Comparison of ENCODE assay signal across 8 cellular contexts in the genomic region with DNA sequence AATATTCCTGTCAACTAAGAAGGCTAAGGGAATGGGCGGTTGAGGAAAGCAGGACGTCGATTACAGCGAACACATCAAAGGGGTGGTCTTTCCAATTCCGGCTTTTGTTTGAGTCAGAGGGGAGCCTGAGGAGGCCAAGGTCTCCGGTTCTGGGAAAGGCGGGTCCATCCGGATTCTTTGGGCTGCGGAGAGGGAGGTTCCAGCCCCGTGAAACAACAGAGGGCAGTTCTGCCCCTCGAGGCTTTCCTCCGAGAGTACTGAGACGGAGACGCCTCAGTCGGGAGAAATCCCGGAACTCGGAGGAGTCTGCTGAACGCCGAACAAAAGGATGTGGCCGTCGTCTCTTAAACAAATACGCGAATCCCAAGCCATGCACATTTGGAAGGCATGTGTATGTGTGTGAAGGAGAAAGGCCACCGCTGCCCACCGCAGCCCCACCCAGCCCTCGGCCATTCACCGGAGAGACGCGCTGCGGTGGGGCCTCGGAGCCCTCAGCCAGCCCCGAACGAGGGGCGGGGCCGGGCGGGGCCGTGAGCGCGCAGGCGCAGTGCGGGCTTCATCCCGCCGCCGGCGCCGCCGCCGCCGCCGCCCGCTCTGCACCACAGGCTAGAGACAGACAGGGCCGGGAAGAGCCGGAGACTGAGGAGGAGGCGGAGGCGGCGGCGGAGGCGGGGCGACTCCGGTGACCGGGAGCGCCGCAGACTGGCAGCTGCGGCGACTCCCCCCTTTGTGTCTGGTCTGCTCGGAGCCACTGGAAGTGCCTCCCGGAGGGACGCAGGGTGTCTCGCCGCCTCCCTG. TPM values are rescaled to one million over a fixed set of nuclear protein-coding genes. Genes with fewer than 3 reads are reported as not detected.
DNase-seq lines count a peak whose midpoint lies in the region; ATAC-seq and TF ChIP-seq lines count a peak whose summit lies in the region.

A gene (plus strand): TSS at position 717 of the 798 bp plus-strand sequence. CDS start 1,148 bp downstream, outside the sequence.

- H3K18ac ChIP-seq in trophoblast cell (ENCODE audit: low read length) = peak within 1 kb of the TSS; percentile 99

- no peaks in the 10 kb centered on the region for H3K36me3 ChIP-seq in SU-DHL-6 (ENCODE audit: low read length)
- no peaks in the 10 kb centered on the region for H3K36me3 ChIP-seq in adipocyte (ENCODE audit: control insufficient read depth, insufficient read depth, low read length, severe bottlenecking)
- no peaks in the 10 kb centered on the region for H3K36me3 ChIP-seq in trophoblast cell (ENCODE audit: control insufficient read depth in 1 of 2, insufficient read depth in 2 of 2, low read length in 2 of 2)
- no peaks in the 10 kb centered on the region for H3K36me3 ChIP-seq in tibial nerve

- peak within 1 kb of the TSS; percentile 98 for H2BK5ac ChIP-seq in trophoblast cell (ENCODE audit: low read depth, low read length, poor library complexity)

- DNase-seq in NCI-H1105 treated with DMSO at 0.1 percent for 48 hours (lab: John Stamatoyannopoulos, UW) (peak; percentile 90), adipocyte (ENCODE audit: low read depth) (peak; percentile 96), cardiac septum (ENCODE audit: low spot score) (peak; percentile 94), trophoblast cell (peak; percentile 89 to 93), tibial nerve (ENCODE audit: low spot score in 2 of 2) (peak; percentile 71 to 77)

- peak within 1 kb of the TSS; percentile 99 for H3K4ac ChIP-seq in trophoblast cell (ENCODE audit: low read depth, low read length)

- peak within 1 kb of the TSS; percentile 98 for H4K91ac ChIP-seq in trophoblast cell (ENCODE audit: low read depth, low read length)

- no peaks in the 10 kb centered on the region for H3K9me2 ChIP-seq in SU-DHL-6 (replicated peaks; ENCODE audit: insufficient read depth, low read length)

- H3K27ac ChIP-seq in SU-DHL-6 (ENCODE audit: low read depth, low read length) (no peak within 1 kb of the TSS), trophoblast cell (ENCODE audit: low read depth, low read length) (peak within 1 kb of the TSS; percentile 99), tibial nerve (peak within 1 kb of the TSS; percentile 86 to 99 (median 96))

- H2AK5ac ChIP-seq in trophoblast cell (ENCODE audit: low read length) = peak within 1 kb of the TSS; percentile 90

- H3K9me3 ChIP-seq in SU-DHL-6 (ENCODE audit: insufficient read depth, low read length) (no peaks in the 10 kb centered on the region), adipocyte (ENCODE audit: control insufficient read depth, low read length) (no peaks in the 10 kb centered on the region), trophoblast cell (ENCODE audit: insufficient read depth, low read depth, low read length) (no peaks in the 10 kb centered on the region), tibial nerve (no peaks in the 10 kb centered on the region)

- H3K4me2 ChIP-seq in SU-DHL-6 (ENCODE audit: low read depth, low read length, poor library complexity, severe bottlenecking) = peak within 1 kb of the TSS; percentile 90
- H3K4me2 ChIP-seq in trophoblast cell (ENCODE audit: low read length) = peak within 1 kb of the TSS; percentile 85

- H4K20me1 ChIP-seq in SU-DHL-6 (ENCODE audit: low read depth, low read length) = no peaks in the 10 kb centered on the region

- peaks cover 20% of the 10 kb centered on the region; the same call in 1 of the 2 replicates for H3F3A ChIP-seq in SU-DHL-6 (ENCODE audit: insufficient read depth)

- H3K79me1 ChIP-seq in trophoblast cell (ENCODE audit: low read length) = peaks cover 28% of the 10 kb centered on the region

- TF ChIP-seq CTCF in SU-DHL-6 (IDR thresholded peaks at IDR 0.05; ENCODE audit: insufficient read depth, low read length, poor library complexity, severe bottlenecking) = no peak
- peak in 1 of 5 experiments; percentile 24 for TF ChIP-seq CTCF in tibial nerve (IDR thresholded peaks at IDR 0.05)

- peak within 1 kb of the TSS; percentile 69 for H2BK12ac ChIP-seq in trophoblast cell (ENCODE audit: low read length)

- H2BK120ac ChIP-seq in trophoblast cell (ENCODE audit: insufficient read depth, low read length, poor library complexity) = peak within 1 kb of the TSS; percentile 98

- H3K14ac ChIP-seq in trophoblast cell (ENCODE audit: low read length) = peak within 1 kb of the TSS; percentile 97

- no peaks in the 10 kb centered on the region for H3K79me2 ChIP-seq in SU-DHL-6 (ENCODE audit: insufficient read depth, low read length)
- peaks cover 28% of the 10 kb centered on the region for H3K79me2 ChIP-seq in trophoblast cell (ENCODE audit: control insufficient read depth, insufficient read depth, low read length, poor library complexity)

- H3K4me3 ChIP-seq in SU-DHL-6 (ENCODE audit: insufficient read depth, low read length, poor library complexity, severe bottlenecking) = peak within 1 kb of the TSS; percentile 64
- peak within 1 kb of the TSS; percentile 98 for H3K4me3 ChIP-seq in adipocyte (ENCODE audit: low read length)
- peak within 1 kb of the TSS; percentile 97 for H3K4me3 ChIP-seq in trophoblast cell (ENCODE audit: low read depth, low read length)
- peak within 1 kb of the TSS; percentile 69 to 98 (median 93) for H3K4me3 ChIP-seq in tibial nerve

- ATAC-seq in HG02642 (IDR thresholded peaks at IDR 0.05; ENCODE audit: poor library complexity, unreplicated experiment) = peak; percentile 83

- peak in 1 of 2 donors; percentile 86 for TF ChIP-seq EP300 in tibial nerve (IDR thresholded peaks at IDR 0.05)

- peak within 1 kb of the TSS; percentile 92 for H4K8ac ChIP-seq in trophoblast cell (ENCODE audit: low read depth, low read length)

- no peak within 1 kb of the TSS for H3K23ac ChIP-seq in trophoblast cell (ENCODE audit: low read length)

- WGBS in trophoblast cell (ENCODE audit: extremely low coverage, insufficient coverage, insufficient read length) = no CpG with 5 or more reads among the region's 70 CpGs
- 0% methylated on average over 46 to 65 of the region's 70 CpGs for WGBS in tibial nerve, 2 donors

- peak within 1 kb of the TSS; percentile 93 for H2AFZ ChIP-seq in SU-DHL-6 (ENCODE audit: low read depth, low read length, severe bottlenecking)
- peak within 1 kb of the TSS; percentile 59 for H2AFZ ChIP-seq in trophoblast cell (ENCODE audit: insufficient read depth, low read length, poor library complexity)

- peak; percentile 85 for TF ChIP-seq POLR2A in GM10847 (IDR thresholded peaks at IDR 0.05; ENCODE audit: extremely low read depth, insufficient read length)
- peak; percentile 81 to 88 for TF ChIP-seq POLR2A in tibial nerve (IDR thresholded peaks at IDR 0.05)

- H3K27me3 ChIP-seq in SU-DHL-6 (ENCODE audit: low read length) = no peaks in the 10 kb centered on the region
- H3K27me3 ChIP-seq in adipocyte (replicated peaks; ENCODE audit: control insufficient read depth, insufficient read depth, low read length) = no peaks in the 10 kb centered on the region
- H3K27me3 ChIP-seq in trophoblast cell (ENCODE audit: insufficient read depth, low read length) = no peaks in the 10 kb centered on the region
- no peaks in the 10 kb centered on the region for H3K27me3 ChIP-seq in tibial nerve

- intact Hi-C loops in cardiac septum (cut with DNase I) = loop anchor here (1.0 to 10.0 kb wide), 7 partner anchors 51 to 536 kb away; a partner anchor contains a TSS

- H3K4me1 ChIP-seq in adipocyte (ENCODE audit: control insufficient read depth, insufficient read depth, low read length) (peaks cover 24% of the 10 kb centered on the region), trophoblast cell (ENCODE audit: control insufficient read depth in 1 of 2, insufficient read depth in 2 of 2, low read length in 2 of 2) (peaks cover 0 to 5% of the 10 kb centered on the region in 2 experiments), tibial nerve (peaks cover 0 to 38% (median 10%) of the 10 kb centered on the region in 4 donors)

- H3K9ac ChIP-seq in SU-DHL-6 (ENCODE audit: low read length) (peak within 1 kb of the TSS; percentile 67), adipocyte (ENCODE audit: low read length) (peak within 1 kb of the TSS; percentile 97), trophoblast cell (ENCODE audit: low read length) (peak within 1 kb of the TSS; percentile 99)

- peak within 1 kb of the TSS; percentile 90 for H4K12ac ChIP-seq in trophoblast cell (ENCODE audit: low read depth, low read length)

RNA-seq across cellular contexts. Expression of the gene that starts here (rescaled TPM):
- total RNA-seq in cardiac septum = 83.6 TPM
- polyA plus RNA-seq in trophoblast cell (2013) = 49.8 and 50.0 TPM in 2 replicates
- 10 to 100 TPM; 37.8 to 53.3 (median 51.2) TPM for total RNA-seq in tibial nerve
